In genomic region chr13:30880756-30881155, GRCh38 we compare ENCODE assay signal across 12 cellular contexts. TPM values are rescaled to one million over a fixed set of nuclear protein-coding genes. Genes with fewer than 3 reads are reported as not detected.
DNase-seq lines count a peak whose midpoint lies in the region; ATAC-seq, FAIRE-seq and TF ChIP-seq lines count a peak whose summit lies in the region.
"Had no signal": no experiment of that assay in that cellular context is flagged by ENCODE, and none has a peak within 500 bp of the region (broad histone marks: within the 10 kb centered on the region; RNA-seq: fewer than 3 reads in every experiment).

No MANE protein-coding gene starts in this region.

- no peak overlapping the region for H3K4me2 ChIP-seq in endothelial cell of umbilical vein (ENCODE audit: insufficient read depth, low read length)

- no peak overlapping the region for H3K4me3 Mint-ChIP-seq in CD4-positive, alpha-beta memory T cell

- 56 to 60% methylated on average over 4 of the region's 4 CpGs for WGBS in tibial nerve, 2 donors

- H3K9me3 ChIP-seq in endothelial cell of umbilical vein (replicated peaks; ENCODE audit: control insufficient read depth, insufficient read depth, low read length) (no peaks in the 10 kb centered on the region), lower lobe of right lung (no peaks in the 10 kb centered on the region), tibial nerve (no peaks in the 10 kb centered on the region)
- H3K9me3 ChIP-seq in CD4-positive, alpha-beta memory T cell (ENCODE audit: control insufficient read depth in 1 of 2, low read length in 2 of 2): no peaks in the 10 kb centered on the region

- H3K9me1 ChIP-seq in endothelial cell of umbilical vein (replicated peaks; ENCODE audit: control insufficient read depth, extremely low read depth, insufficient read depth, low read length): no peaks in the 10 kb centered on the region

- no peak for TF ChIP-seq POLR2A in endothelial cell of umbilical vein (IDR thresholded peaks at IDR 0.05; ENCODE audit: low read depth, low read length)
- no peak for TF ChIP-seq POLR2A in tibial nerve (IDR thresholded peaks at IDR 0.05)

- H3K4me1 ChIP-seq in endothelial cell of umbilical vein (ENCODE audit: control insufficient read depth, extremely low read depth, insufficient read depth, low read length): peaks cover 11% of the 10 kb centered on the region
- peaks cover 13% of the 10 kb centered on the region for H3K4me1 ChIP-seq in lower lobe of right lung
- H3K4me1 ChIP-seq in tibial nerve: peaks cover 0 to 27% (median 5%) of the 10 kb centered on the region in 4 donors
- H3K4me1 ChIP-seq in CD4-positive, alpha-beta memory T cell (ENCODE audit: insufficient read depth, low read length): no peaks in the 10 kb centered on the region

- CTCF ChIA-PET in endothelial cell of umbilical vein (lab: Charles Lee): interaction anchor here (1.6 to 1.8 kb wide), 2 partner anchors 12 to 26 kb away, joined by 3 to 6 read pairs; partner anchors contain the start of gene MEDAG
- CTCF ChIA-PET in CD4-positive, alpha-beta memory T cell (lab: Charles Lee; ENCODE audit: partially characterized antibody): no interaction called here

- POLR2A ChIA-PET in endothelial cell of umbilical vein (lab: Charles Lee): no interaction called here
- POLR2A ChIA-PET in CD4-positive, alpha-beta memory T cell (lab: Charles Lee; ENCODE audit: partially characterized antibody): no interaction called here

- peaks cover 9 to 14% of the 10 kb centered on the region in 2 donors for H3K27me3 Mint-ChIP-seq in CD4-positive, alpha-beta memory T cell

- H3K9ac ChIP-seq in endothelial cell of umbilical vein (replicated peaks; ENCODE audit: extremely low read depth, insufficient read depth, low read length): no peak overlapping the region

- H3K27ac Mint-ChIP-seq in CD4-positive, alpha-beta memory T cell: no peak overlapping the region

- H3K9me3 Mint-ChIP-seq in CD4-positive, alpha-beta memory T cell: peaks cover 0 to 27% (median 16%) of the 10 kb centered on the region in 8 donors

- BruUV-seq in endothelial cell of umbilical vein (replicated peaks; lab: Mats Ljungman, UMichigan): no TSS peak

- H3K4me3 ChIP-seq in endothelial cell of umbilical vein (replicated peaks in 1 of 3; ENCODE audit: insufficient read depth in 1 of 3, low read depth in 1 of 3, low read length in 3 of 3) (no peak overlapping the region), lower lobe of right lung (no peak overlapping the region), tibial nerve (no peak overlapping the region)
- no peak overlapping the region for H3K4me3 ChIP-seq in CD4-positive, alpha-beta memory T cell (ENCODE audit: low read length in 2 of 2)

- H3K27ac ChIP-seq in endothelial cell of umbilical vein (ENCODE audit: insufficient read depth, low read depth, low read length) (no peak overlapping the region), lower lobe of right lung (peak overlapping the region; percentile 19), tibial nerve (peak overlapping the region; percentile 50 to 84 (median 68))
- no peak overlapping the region for H3K27ac ChIP-seq in CD4-positive, alpha-beta memory T cell (ENCODE audit: low read depth, low read length)

- peaks cover 2 to 7% of the 10 kb centered on the region in 2 donors for H3K36me3 Mint-ChIP-seq in CD4-positive, alpha-beta memory T cell

- peak in 1 of 2 donors; percentile 91 for TF ChIP-seq EP300 in tibial nerve (IDR thresholded peaks at IDR 0.05)

- H3K27me3 ChIP-seq in endothelial cell of umbilical vein (ENCODE audit: control insufficient read depth in 2 of 2, insufficient read depth in 2 of 2, low read length in 2 of 2): peaks cover 0 to 5% of the 10 kb centered on the region in 2 experiments
- H3K27me3 ChIP-seq in lower lobe of right lung (ENCODE audit: low read depth): no peaks in the 10 kb centered on the region
- H3K27me3 ChIP-seq in tibial nerve: no peaks in the 10 kb centered on the region
- H3K27me3 ChIP-seq in CD4-positive, alpha-beta memory T cell (ENCODE audit: insufficient read depth, low read length): no peaks in the 10 kb centered on the region

- H3K36me3 ChIP-seq in endothelial cell of umbilical vein (ENCODE audit: control insufficient read depth in 2 of 2, extremely low read depth in 1 of 2, insufficient read depth in 2 of 2, low read length in 2 of 2) (no peaks in the 10 kb centered on the region), lower lobe of right lung (no peaks in the 10 kb centered on the region), tibial nerve (no peaks in the 10 kb centered on the region)
- no peaks in the 10 kb centered on the region for H3K36me3 ChIP-seq in CD4-positive, alpha-beta memory T cell (ENCODE audit: insufficient read depth, low read length)

- peak; percentile 88 for DNase-seq in M059J (ENCODE audit: low read depth)
- peak; percentile 57 for DNase-seq in endothelial cell of umbilical vein (ENCODE audit: low read depth, low spot score)
- no peak for DNase-seq in lower lobe of right lung
- DNase-seq in tibial nerve (ENCODE audit: low spot score in 2 of 2): peak in 1 of 2 donors; percentile 62
- DNase-seq in CD4-positive, alpha-beta memory T cell: no peak
- no peak for DNase-seq in KG1 (lab: John Stamatoyannopoulos, UW)
- no peak for DNase-seq in SHP77 treated with DMSO at 0.1 percent for 48 hours (lab: John Stamatoyannopoulos, UW)
- no peak for DNase-seq in effector CD4-positive, alpha-beta T cell
- DNase-seq: activated CD4-positive, alpha-beta T cell treated with anti-CD3 and anti-CD28 coated beads, Interleukin-2, amount 50 U/mL, for 48 hours; central memory CD4-positive, alpha-beta T cell had no signal

- dilution Hi-C loops in endothelial cell of umbilical vein (cut with MboI; ENCODE audit: extremely low pct_ligation_motif_present, low sequenced_read_pairs): no loop called here

- ATAC-seq in lower lobe of right lung: peak; percentile 57 to 69
- ATAC-seq: Panc1 had no signal

- H3K79me2 ChIP-seq in endothelial cell of umbilical vein (ENCODE audit: control insufficient read depth, insufficient read depth, low read length): no peaks in the 10 kb centered on the region

- intact Hi-C loops in endothelial cell of umbilical vein (cut with micrococcal nuclease): no loop called here
- intact Hi-C loops in lower lobe of right lung (cut with DNase I): no loop called here
- intact Hi-C loops in CD4-positive, alpha-beta memory T cell (cut with micrococcal nuclease): no loop called here

- no peak for FAIRE-seq in endothelial cell of umbilical vein (lab: Jason Lieb, UNC)

- peaks cover 0 to 6% (median under 1%) of the 10 kb centered on the region in 4 donors for H3K4me1 Mint-ChIP-seq in CD4-positive, alpha-beta memory T cell

- TF ChIP-seq CTCF in endothelial cell of umbilical vein (IDR thresholded peaks at IDR 0.05; ENCODE audit: extremely low read depth in 1 of 2, insufficient read depth in 1 of 2, low read depth in 1 of 2, low read length in 2 of 2) (no peak), lower lobe of right lung (IDR thresholded peaks at IDR 0.05) (no peak), tibial nerve (IDR thresholded peaks at IDR 0.05) (no peak)

- H2AFZ ChIP-seq in endothelial cell of umbilical vein (ENCODE audit: low read depth, low read length): peak overlapping the region; percentile 10

- H4K20me1 ChIP-seq in endothelial cell of umbilical vein (replicated peaks; ENCODE audit: control insufficient read depth, extremely low read depth, insufficient read depth, low read length): no peaks in the 10 kb centered on the region

TF ChIP-seq in endothelial cell of umbilical vein, 7 proteins besides CTCF, POLR2A, EP300 and RAD21:
- no peak for TF ChIP-seq POLR2AphosphoS5 (IDR thresholded peaks at IDR 0.05; ENCODE audit: insufficient read depth, low read depth, low read length)
- peak; percentile 54 for TF ChIP-seq FOS (IDR thresholded peaks at IDR 0.05; ENCODE audit: borderline replicate concordance, insufficient read depth, low read length)

RNA-seq across cellular contexts. Expression of gene MEDAG, which starts 25.3 kb away (rescaled TPM):
- 0.07 and 0.12 TPM in 2 replicates for total RNA-seq in M059J (2014; rRNA removed; shearing (Covaris generic))
- total RNA-seq in endothelial cell of umbilical vein: 27.2 and 30.2 TPM in 2 replicates
- polyA plus RNA-seq in endothelial cell of umbilical vein: 23.8 and 27.2 TPM in 2 replicates
- 30.8 and 32.6 TPM in 2 replicates for polyA plus RNA-seq in endothelial cell of umbilical vein (2011; cell fraction: cytosol; rRNA removed)
- 31.0 and 31.2 TPM in 2 replicates for polyA plus RNA-seq in endothelial cell of umbilical vein (2011; cell fraction: nucleus; rRNA removed)
- polyA plus RNA-seq in endothelial cell of umbilical vein (2012): 54.9 and 80.5 TPM in 2 replicates
- 20.8 and 21.5 TPM in 2 replicates for polyA minus RNA-seq in endothelial cell of umbilical vein
- polyA minus RNA-seq in endothelial cell of umbilical vein (2011; cell fraction: cytosol; rRNA and poly(A)+ RNA removed): not detected
- polyA minus RNA-seq in endothelial cell of umbilical vein (2011; cell fraction: nucleus; rRNA and poly(A)+ RNA removed): 14.2 and 14.3 TPM in 2 replicates
- total RNA-seq in lower lobe of right lung: 7.2 TPM
- total RNA-seq in tibial nerve: 100 to 1,000 TPM in 3 of 4 donors, 10 to 100 TPM in 1; 95.1 to 151 (median 122) TPM
- not detected for total RNA-seq in CD4-positive, alpha-beta memory T cell
- polyA plus RNA-seq in CD4-positive, alpha-beta memory T cell: under 1 TPM in 1 of 2 donors, not detected in 1; 0.29 TPM

RNA-seq across cellular contexts. Expression of gene TEX26, which starts 51.7 kb away (rescaled TPM):
- total RNA-seq in M059J (2014; rRNA removed; shearing (Covaris generic)): not detected in 2 replicates
- total RNA-seq in endothelial cell of umbilical vein (not detected in 2 replicates), lower lobe of right lung (0.27 TPM), tibial nerve (not detected)
- not detected in 2 replicates for polyA plus RNA-seq in endothelial cell of umbilical vein
- not detected in 2 replicates for polyA plus RNA-seq in endothelial cell of umbilical vein (2011; cell fraction: cytosol; rRNA removed)
- polyA plus RNA-seq in endothelial cell of umbilical vein (2011; cell fraction: nucleus; rRNA removed): not detected in 2 replicates
- polyA plus RNA-seq in endothelial cell of umbilical vein (2012): not detected in 2 replicates
- not detected in 2 replicates for polyA minus RNA-seq in endothelial cell of umbilical vein
- not detected for polyA minus RNA-seq in endothelial cell of umbilical vein (2011; cell fraction: cytosol; rRNA and poly(A)+ RNA removed)
- not detected in 2 replicates for polyA minus RNA-seq in endothelial cell of umbilical vein (2011; cell fraction: nucleus; rRNA and poly(A)+ RNA removed)
- total RNA-seq in CD4-positive, alpha-beta memory T cell: not detected
- not detected for polyA plus RNA-seq in CD4-positive, alpha-beta memory T cell
- total RNA-seq: kidney epithelial cell had no signal

Comparison
In these comparisons a context has a peak if more than half of its experiments do, and no peak if none do; other contexts are left out.
1. DNase-seq: peak in M059J (single experiment) and endothelial cell of umbilical vein (single experiment); none in lower lobe of right lung (single experiment), CD4-positive, alpha-beta memory T cell (0 of 5), KG1 (single experiment), SHP77 treated with DMSO at 0.1 percent for 48 hours (single experiment) and effector CD4-positive, alpha-beta T cell (single experiment).
2. H3K27ac ChIP-seq: peak in lower lobe of right lung (single experiment) and tibial nerve (4 of 4); none in endothelial cell of umbilical vein (single experiment) and CD4-positive, alpha-beta memory T cell (single experiment).